In the genomic region with DNA sequence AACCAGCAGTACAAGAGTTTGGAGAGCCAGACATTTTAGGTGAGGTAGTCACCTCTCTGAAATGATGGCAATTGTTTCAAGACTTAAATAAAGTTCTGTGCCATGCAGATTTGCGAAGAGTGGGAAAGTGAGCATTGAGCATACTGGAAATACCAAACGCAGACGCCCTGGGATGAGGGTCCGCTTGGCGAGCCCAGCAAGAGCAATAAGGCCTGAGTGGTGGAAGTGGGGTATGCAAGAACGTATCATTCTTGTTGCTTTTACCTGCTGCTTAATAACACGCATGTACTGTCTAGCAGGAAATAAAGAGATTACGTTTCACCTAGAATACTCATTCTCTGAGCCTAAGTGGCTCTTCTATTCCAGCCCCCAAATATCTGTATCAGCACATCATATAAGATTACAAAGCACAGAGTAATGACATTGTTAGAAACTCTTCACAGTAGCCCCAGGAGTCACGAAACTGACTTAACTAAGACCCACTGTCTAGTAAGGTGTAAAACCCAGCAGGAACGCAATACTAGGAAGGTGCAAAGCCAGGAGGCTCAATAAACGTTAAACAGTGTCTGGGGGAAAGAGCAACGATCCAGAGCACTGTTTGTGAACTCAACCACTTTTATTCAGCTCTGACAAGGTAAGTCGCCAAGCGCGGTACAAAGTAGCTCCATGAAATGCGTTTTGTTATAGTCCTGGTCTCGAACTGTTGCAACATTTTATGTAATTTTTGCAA, we compare ENCODE assay signal across 8 cellular contexts. TPM values are rescaled to one million over a fixed set of nuclear protein-coding genes. Genes with fewer than 3 reads are reported as not detected.
A peak's percentile ranks its signal among the peaks of the same experiment; 100 is the strongest.
DNase-seq lines count a peak whose midpoint lies in the region; ATAC-seq and TF ChIP-seq lines count a peak whose summit lies in the region.

No MANE protein-coding gene starts in this region.

- TF ChIP-seq POLR2A in prostate gland (IDR thresholded peaks at IDR 0.05): no peak

- WGBS in prostate gland: 24% methylated on average over 17 of the region's 17 CpGs

- H3K36me3 ChIP-seq in prostate gland: no peaks in the 10 kb centered on the region

- intact Hi-C loops in prostate gland (cut with DNase I): loop anchor here (2.0 to 5.0 kb wide), 2 partner anchors 37 to 119 kb away; a partner anchor contains a TSS

- H3K4me1 ChIP-seq in prostate gland (replicated peaks): no peaks in the 10 kb centered on the region

- TF ChIP-seq CTCF in fibroblast of villous mesenchyme (IDR thresholded peaks at IDR 0.05; ENCODE audit: insufficient read depth, low read depth, low read length): no peak
- TF ChIP-seq CTCF in prostate gland (IDR thresholded peaks at IDR 0.05): no peak

- no peaks in the 10 kb centered on the region for H3K27me3 ChIP-seq in prostate gland (replicated peaks; ENCODE audit: insufficient read depth)

- no peaks in the 10 kb centered on the region for H3K9me3 ChIP-seq in prostate gland

- H3K27ac ChIP-seq in prostate gland: peak overlapping the region; percentile 97 to 98

- DNase-seq in stimulated activated CD4-positive, alpha-beta T cell treated with anti-CD3 and anti-CD28 coated beads, Interleukin-4, amount 100 ng/mL, for 24 hours: peak; percentile 8
- no peak for DNase-seq in stimulated activated CD4-positive, alpha-beta T cell treated with anti-CD3 and anti-CD28 coated beads, Interleukin-4, amount 100 ng/mL, for 1 hour
- peak; percentile 10 for DNase-seq in activated CD4-positive, alpha-beta T cell treated with anti-CD3 and anti-CD28 coated beads, Interleukin-2, amount 50 U/mL, for 1 hour
- DNase-seq in fibroblast of villous mesenchyme (ENCODE audit: low read depth) (no peak), prostate gland (ENCODE audit: low spot score) (peak; percentile 25)
- DNase-seq in effector CD4-positive, alpha-beta T cell: no peak

- peak overlapping the region; percentile 85 for H3K4me3 ChIP-seq in fibroblast of villous mesenchyme (ENCODE audit: low read depth, low read length)
- peak overlapping the region; percentile 50 to 67 for H3K4me3 ChIP-seq in prostate gland

- ATAC-seq in HG03460 (IDR thresholded peaks at IDR 0.05; ENCODE audit: unreplicated experiment) (no peak), HG03469 (IDR thresholded peaks at IDR 0.05; ENCODE audit: unreplicated experiment) (no peak)

RNA-seq across cellular contexts. Expression of a gene that starts 1.3 kb away (rescaled TPM):
- total RNA-seq in fibroblast of villous mesenchyme: 4.2 and 11.2 TPM in 2 replicates
- total RNA-seq in prostate gland: 10 to 100 TPM; 11.6 to 26.2 TPM

Comparison
In these comparisons a context has a peak if more than half of its experiments do, and no peak if none do; other contexts are left out.
1. DNase-seq: peak in stimulated activated CD4-positive, alpha-beta T cell treated with anti-CD3 and anti-CD28 coated beads, Interleukin-4, amount 100 ng/mL, for 24 hours (single experiment), activated CD4-positive, alpha-beta T cell treated with anti-CD3 and anti-CD28 coated beads, Interleukin-2, amount 50 U/mL, for 1 hour (single experiment) and prostate gland (single experiment); none in stimulated activated CD4-positive, alpha-beta T cell treated with anti-CD3 and anti-CD28 coated beads, Interleukin-4, amount 100 ng/mL, for 1 hour (single experiment), fibroblast of villous mesenchyme (single experiment) and effector CD4-positive, alpha-beta T cell (single experiment).